Comparison of ENCODE assay signal across 13 cellular contexts in genomic region chr17:50533185-50533584, GRCh38. TPM values are rescaled to one million over a fixed set of nuclear protein-coding genes. Genes with fewer than 3 reads are reported as not detected.
DNase-seq lines count a peak whose midpoint lies in the region; ATAC-seq and TF ChIP-seq lines count a peak whose summit lies in the region.
"Had no signal": no experiment of that assay in that cellular context is flagged by ENCODE, and none has a peak within 500 bp of the region (broad histone marks: within the 10 kb centered on the region; RNA-seq: fewer than 3 reads in every experiment).

No MANE protein-coding gene starts in this region.

- peak overlapping the region; percentile 41 for H3K4me3 ChIP-seq in lower leg skin (ENCODE audit: low read depth, poor library complexity, severe bottlenecking)

- peak overlapping the region; percentile 8 for H3K27ac Mint-ChIP-seq in activated T-cell treated with anti-CD3 and anti-CD28 coated beads, Interleukin-2, amount 50 U/mL, for 24 hours
- H3K27ac Mint-ChIP-seq in endothelial cell (ENCODE audit: unreplicated experiment) (no peak overlapping the region), type B pancreatic cell (peak overlapping the region; percentile 73)
- H3K27ac Mint-ChIP-seq: stimulated activated naive B cell treated with anti-CD40 and anti-IgM and Interleukin-4, amounts not matched to agents 10 μg/mL and 1 μg/mL and 100 μg/mL, for 72 hours had no signal

- H3K4me1 Mint-ChIP-seq in activated T-cell treated with anti-CD3 and anti-CD28 coated beads, Interleukin-2, amount 50 U/mL, for 24 hours (ENCODE audit: low read depth) = peaks cover 15% of the 10 kb centered on the region
- H3K4me1 Mint-ChIP-seq in activated T-cell treated with anti-CD3 and anti-CD28 coated beads, Interleukin-2, amount 50 U/mL, for 4 hours (ENCODE audit: low read depth) = peaks cover 14% of the 10 kb centered on the region
- H3K4me1 Mint-ChIP-seq in endothelial cell (ENCODE audit: unreplicated experiment) (peaks cover 14% of the 10 kb centered on the region), type B pancreatic cell (ENCODE audit: unreplicated experiment) (peaks cover 29% of the 10 kb centered on the region)

- H3K27me3 Mint-ChIP-seq in activated T-cell treated with anti-CD3 and anti-CD28 coated beads, Interleukin-2, amount 50 U/mL, for 24 hours = peaks cover 70% of the 10 kb centered on the region
- H3K27me3 Mint-ChIP-seq in activated T-cell treated with anti-CD3 and anti-CD28 coated beads, Interleukin-2, amount 50 U/mL, for 4 hours (ENCODE audit: low read depth) = peaks cover 71% of the 10 kb centered on the region
- H3K27me3 Mint-ChIP-seq in endothelial cell (ENCODE audit: unreplicated experiment) (peaks cover 9% of the 10 kb centered on the region), type B pancreatic cell (peaks cover 16% of the 10 kb centered on the region)

- intact Hi-C loops in lower leg skin (cut with DNase I; ENCODE audit: low total_unique reads) = loop anchor here (10.0 kb wide), 1 partner anchor 48 kb away; no protein-coding TSS in a partner anchor

- no peaks in the 10 kb centered on the region for H3K9me3 Mint-ChIP-seq in activated T-cell treated with anti-CD3 and anti-CD28 coated beads, Interleukin-2, amount 50 U/mL, for 24 hours
- H3K9me3 Mint-ChIP-seq in activated T-cell treated with anti-CD3 and anti-CD28 coated beads, Interleukin-2, amount 50 U/mL, for 4 hours = no peaks in the 10 kb centered on the region
- H3K9me3 Mint-ChIP-seq in endothelial cell (ENCODE audit: unreplicated experiment) (no peaks in the 10 kb centered on the region), type B pancreatic cell (no peaks in the 10 kb centered on the region)
- H3K9me3 Mint-ChIP-seq: stimulated activated naive B cell treated with anti-CD40 and anti-IgM and Interleukin-4, amounts not matched to agents 10 μg/mL and 1 μg/mL and 100 μg/mL, for 72 hours had no signal

- ATAC-seq in activated T-cell treated with anti-CD3 and anti-CD28 coated beads, Interleukin-2, amount 50 U/mL, for 4 hours = no peak
- ATAC-seq in HG02571 (IDR thresholded peaks at IDR 0.05; ENCODE audit: unreplicated experiment) = no peak
- ATAC-seq in HG03342 (IDR thresholded peaks at IDR 0.05; ENCODE audit: unreplicated experiment) = no peak

- no peaks in the 10 kb centered on the region for H3K36me3 Mint-ChIP-seq in activated T-cell treated with anti-CD3 and anti-CD28 coated beads, Interleukin-2, amount 50 U/mL, for 24 hours (ENCODE audit: low read depth)
- H3K36me3 Mint-ChIP-seq in activated T-cell treated with anti-CD3 and anti-CD28 coated beads, Interleukin-2, amount 50 U/mL, for 4 hours (ENCODE audit: insufficient read depth) = no peaks in the 10 kb centered on the region
- H3K36me3 Mint-ChIP-seq in endothelial cell (ENCODE audit: low read depth, unreplicated experiment) = no peaks in the 10 kb centered on the region
- H3K36me3 Mint-ChIP-seq in type B pancreatic cell = no peaks in the 10 kb centered on the region
- H3K36me3 Mint-ChIP-seq: stimulated activated naive B cell treated with anti-CD40 and anti-IgM and Interleukin-4, amounts not matched to agents 10 μg/mL and 1 μg/mL and 100 μg/mL, for 72 hours had no signal

- TF ChIP-seq CTCF in endothelial cell (IDR thresholded peaks at IDR 0.05; ENCODE audit: unreplicated experiment) (no peak), lower leg skin (IDR thresholded peaks at IDR 0.05) (no peak), type B pancreatic cell (conservative IDR thresholded peaks at IDR 0.05) (no peak)

- no peak overlapping the region for H3K4me3 Mint-ChIP-seq in activated T-cell treated with anti-CD3 and anti-CD28 coated beads, Interleukin-2, amount 50 U/mL, for 24 hours
- no peak overlapping the region for H3K4me3 Mint-ChIP-seq in activated T-cell treated with anti-CD3 and anti-CD28 coated beads, Interleukin-2, amount 50 U/mL, for 4 hours
- H3K4me3 Mint-ChIP-seq in endothelial cell (ENCODE audit: unreplicated experiment) = peak overlapping the region; percentile 9
- peak overlapping the region; percentile 90 for H3K4me3 Mint-ChIP-seq in type B pancreatic cell
- H3K4me3 Mint-ChIP-seq: stimulated activated naive B cell treated with anti-CD40 and anti-IgM and Interleukin-4, amounts not matched to agents 10 μg/mL and 1 μg/mL and 100 μg/mL, for 72 hours had no signal

- no peak for DNase-seq in activated T-cell treated with anti-CD3 and anti-CD28 coated beads, Interleukin-2, amount 50 U/mL, for 24 hours
- no peak for DNase-seq in activated T-cell treated with anti-CD3 and anti-CD28 coated beads, Interleukin-2, amount 50 U/mL, for 4 hours
- DNase-seq in endothelial cell (ENCODE audit: low spot score) (no peak), lower leg skin (ENCODE audit: low spot score in 2 of 2) (no peak), type B pancreatic cell (ENCODE audit: extremely low spot score, unreplicated experiment) (no peak), NCI-H1092 (lab: John Stamatoyannopoulos, UW) (no peak)
- DNase-seq: activated CD4-positive, alpha-beta T cell treated with anti-CD3 and anti-CD28 coated beads, Interleukin-2, amount 50 U/mL, for 1 hour; activated gamma-delta T cell treated with Interleukin-2 at 50 U/mL for 16 hours; NCI-H1048; stimulated activated CD4-positive, alpha-beta T cell treated with anti-CD3 and anti-CD28 coated beads, Interleukin-1b, Interleukin-23, amount 100 ng/mL, for 48 hours; stimulated activated naive B cell treated with anti-CD40 and anti-IgM and Interleukin-4, amounts not matched to agents 10 μg/mL and 1 μg/mL and 100 μg/mL, for 72 hours had no signal

- 0 to 6% methylated on average over 5 of the region's 5 CpGs for WGBS in lower leg skin, 2 donors

- no peak for TF ChIP-seq POLR2A in lower leg skin (IDR thresholded peaks at IDR 0.05)

RNA-seq across cellular contexts. Expression of gene EPN3, which starts 0.7 kb away (rescaled TPM):
- total RNA-seq in activated T-cell treated with anti-CD3 and anti-CD28 coated beads, Interleukin-2, amount 50 U/mL, for 4 hours = under 1 TPM in 1 of 3 donors, not detected in 2; 0.30 TPM
- total RNA-seq in endothelial cell (ENCODE audit: unreplicated experiment) (0.49 TPM), lower leg skin (100 to 1,000 TPM in 3 of 4 donors, 10 to 100 TPM in 1; 99.2 to 174 (median 115) TPM), type B pancreatic cell (ENCODE audit: low replicate concordance) (41.7 and 72.1 TPM in 2 replicates)

RNA-seq across cellular contexts. Expression of gene SPATA20, which starts 13.8 kb away (rescaled TPM):
- total RNA-seq in activated T-cell treated with anti-CD3 and anti-CD28 coated beads, Interleukin-2, amount 50 U/mL, for 4 hours = 10 to 100 TPM in 2 of 3 donors, 1 to 10 TPM in 1; 6.5 to 16.9 (median 13.5) TPM
- total RNA-seq in endothelial cell (ENCODE audit: unreplicated experiment) (72.5 TPM), lower leg skin (10 to 100 TPM; 27.6 to 56.0 (median 40.6) TPM), type B pancreatic cell (ENCODE audit: low replicate concordance) (40.3 and 51.3 TPM in 2 replicates)

RNA-seq across cellular contexts. Expression of gene MYCBPAP, which starts 24.9 kb away (rescaled TPM):
- under 1 TPM; 0.26 to 0.49 (median 0.30) TPM for total RNA-seq in activated T-cell treated with anti-CD3 and anti-CD28 coated beads, Interleukin-2, amount 50 U/mL, for 4 hours
- total RNA-seq in endothelial cell (ENCODE audit: unreplicated experiment) (0.72 TPM), lower leg skin (1 to 10 TPM in 1 of 4 donors, under 1 TPM in 3; 0.38 to 2.3 (median 0.54) TPM), type B pancreatic cell (ENCODE audit: low replicate concordance) (0.88 and 4.1 TPM in 2 replicates)

RNA-seq across cellular contexts. Expression of gene CACNA1G, which starts 27.3 kb away (rescaled TPM):
- under 1 TPM in 1 of 3 donors, not detected in 2; 0.03 TPM for total RNA-seq in activated T-cell treated with anti-CD3 and anti-CD28 coated beads, Interleukin-2, amount 50 U/mL, for 4 hours
- total RNA-seq in endothelial cell (ENCODE audit: unreplicated experiment) (not detected), lower leg skin (1 to 10 TPM; 1.3 to 3.1 (median 1.8) TPM), type B pancreatic cell (ENCODE audit: low replicate concordance) (1.9 and 27.8 TPM in 2 replicates)

RNA-seq across cellular contexts. Expression of gene RSAD1, which starts 54.5 kb away (rescaled TPM):
- total RNA-seq in activated T-cell treated with anti-CD3 and anti-CD28 coated beads, Interleukin-2, amount 50 U/mL, for 4 hours = 10 to 100 TPM; 59.9 to 67.7 (median 67.4) TPM
- 25.9 TPM for total RNA-seq in endothelial cell (ENCODE audit: unreplicated experiment)
- total RNA-seq in lower leg skin = 10 to 100 TPM; 21.5 to 40.5 (median 26.5) TPM
- total RNA-seq in type B pancreatic cell (ENCODE audit: low replicate concordance) = 26.6 and 40.7 TPM in 2 replicates

Comparison
In these comparisons a context has a peak if more than half of its experiments do, and no peak if none do; other contexts are left out.
1. H3K4me3 Mint-ChIP-seq: peak in endothelial cell (single experiment) and type B pancreatic cell (single experiment); none in activated T-cell treated with anti-CD3 and anti-CD28 coated beads, Interleukin-2, amount 50 U/mL, for 24 hours (single experiment) and activated T-cell treated with anti-CD3 and anti-CD28 coated beads, Interleukin-2, amount 50 U/mL, for 4 hours (single experiment).
2. RNA of gene EPN3, which starts 0.7 kb away (total RNA-seq): 99.2 to 174 TPM in lower leg skin and 41.7 to 72.1 TPM in type B pancreatic cell; 0.49 TPM in endothelial cell (single experiment) and 0.30 TPM in activated T-cell treated with anti-CD3 and anti-CD28 coated beads, Interleukin-2, amount 50 U/mL, for 4 hours; every median in the first group is over 10 times any median in the second.